8 cellular contexts compared by ENCODE assay signal in genomic region chr17:8123695-8124349, GRCh38. TPM values are rescaled to one million over a fixed set of nuclear protein-coding genes. Genes with fewer than 3 reads are reported as not detected.
DNase-seq lines count a peak whose midpoint lies in the region; ATAC-seq and TF ChIP-seq lines count a peak whose summit lies in the region.

TSS of gene HES7 (minus strand) at chr17:8124106. CDS start at chr17:8124084, 22 bp downstream.

- no peaks in the 10 kb centered on the region for H3K79me2 ChIP-seq in mesendoderm (ENCODE audit: control insufficient read depth, insufficient read depth, low read length)

- no peaks in the 10 kb centered on the region for H3K9me3 ChIP-seq in CD8-positive, alpha-beta memory T cell (ENCODE audit: low read length)
- H3K9me3 ChIP-seq in HUES6 (ENCODE audit: control insufficient read depth, insufficient read depth, low read depth, low read length) = no peaks in the 10 kb centered on the region

- H3K9ac ChIP-seq in HUES6 (ENCODE audit: low read length) (peak within 1 kb of the TSS; percentile 11), mesendoderm (ENCODE audit: low read length) (peak within 1 kb of the TSS; percentile 62)

- H3K27me3 ChIP-seq in CD8-positive, alpha-beta memory T cell (ENCODE audit: insufficient read depth, low read length, poor library complexity, severe bottlenecking) = peaks cover 7% of the 10 kb centered on the region
- H3K27me3 ChIP-seq in HUES6 (ENCODE audit: control insufficient read depth, insufficient read depth, low read length) (peaks cover 66% of the 10 kb centered on the region), mesendoderm (ENCODE audit: insufficient read depth, low read length, poor library complexity) (peaks cover 20% of the 10 kb centered on the region)

- no peaks in the 10 kb centered on the region for H3K36me3 ChIP-seq in CD8-positive, alpha-beta memory T cell (ENCODE audit: insufficient read depth, low read length)
- H3K36me3 ChIP-seq in HUES6 (ENCODE audit: control insufficient read depth, insufficient read depth, low read length) (no peaks in the 10 kb centered on the region), mesendoderm (ENCODE audit: control insufficient read depth, insufficient read depth, low read length) (no peaks in the 10 kb centered on the region)

- H3K4me2 ChIP-seq in mesendoderm (ENCODE audit: low read length) = peak within 1 kb of the TSS; percentile 22

- CTCF ChIA-PET in CD8-positive, alpha-beta memory T cell (lab: Charles Lee) = interaction anchor here (0.6 to 2.7 kb wide), 11 partner anchors 9 to 124 kb away, joined by 3 to 19 read pairs (median 4); partner anchors contain the start of gene CTC1

- no peak within 1 kb of the TSS for H4K8ac ChIP-seq in mesendoderm (ENCODE audit: low read depth, low read length)

- no peak for TF ChIP-seq CTCF in astrocyte of the cerebellum (IDR thresholded peaks at IDR 0.05; ENCODE audit: low read depth, low read length, missing control alignments)
- no peak for TF ChIP-seq CTCF in GM13977 (IDR thresholded peaks at IDR 0.05; ENCODE audit: extremely low read depth, insufficient read depth, missing control alignments)

- POLR2A ChIA-PET in CD8-positive, alpha-beta memory T cell (lab: Charles Lee) = interaction anchor here (0.5 to 2.4 kb wide), 7 partner anchors 15 to 258 kb away, joined by 3 to 9 read pairs (median 4); partner anchors contain the start of gene CTC1

- H2BK5ac ChIP-seq in mesendoderm (ENCODE audit: low read length) = no peak within 1 kb of the TSS

- peaks cover 0 to 16% (median 7%) of the 10 kb centered on the region in 5 donors for H3K9me3 Mint-ChIP-seq in CD8-positive, alpha-beta memory T cell

- H3K79me1 ChIP-seq in mesendoderm (ENCODE audit: low read length) = no peaks in the 10 kb centered on the region

- WGBS in mesendoderm (ENCODE audit: extremely low coverage, insufficient coverage, low lambda C conversion rate) = no CpG with 5 or more reads among the region's 29 CpGs

- DNase-seq in CD8-positive, alpha-beta memory T cell = no peak
- no peak for DNase-seq in astrocyte of the cerebellum (ENCODE audit: low read depth)
- DNase-seq in mesendoderm = peak; percentile 86
- DNase-seq in GM13977 (ENCODE audit: low spot score) = no peak
- no peak for DNase-seq in anterior cingulate cortex (lab: John Stamatoyannopoulos, UW)
- DNase-seq in SIG-M5 (lab: John Stamatoyannopoulos, UW) = no peak
- DNase-seq in left lobe of liver (ENCODE audit: low spot score) = no peak

- H3K4me3 ChIP-seq in CD8-positive, alpha-beta memory T cell (ENCODE audit: low read length) = peak within 1 kb of the TSS; percentile 91
- H3K4me3 ChIP-seq in HUES6 (ENCODE audit: low read depth, low read length) = peak within 1 kb of the TSS; percentile 78
- H3K4me3 ChIP-seq in astrocyte of the cerebellum (ENCODE audit: low read depth, low read length) = peak within 1 kb of the TSS; percentile 54
- H3K4me3 ChIP-seq in mesendoderm (ENCODE audit: low read length) = peak within 1 kb of the TSS; percentile 48

- peaks cover 57% of the 10 kb centered on the region for H3K4me1 ChIP-seq in CD8-positive, alpha-beta memory T cell (ENCODE audit: insufficient read depth, low read length)
- H3K4me1 ChIP-seq in HUES6 (ENCODE audit: control insufficient read depth, insufficient read depth, low read length) = peaks cover 13% of the 10 kb centered on the region
- H3K4me1 ChIP-seq in mesendoderm (ENCODE audit: control insufficient read depth, low read depth, low read length) = peaks cover 4% of the 10 kb centered on the region

- no peak within 1 kb of the TSS for H3K27ac ChIP-seq in CD8-positive, alpha-beta memory T cell (ENCODE audit: low read depth, low read length)
- no peak within 1 kb of the TSS for H3K27ac ChIP-seq in HUES6 (ENCODE audit: low read depth, low read length)
- H3K27ac ChIP-seq in mesendoderm (ENCODE audit: low read depth, low read length) = no peak within 1 kb of the TSS

- H3K4me1 Mint-ChIP-seq in CD8-positive, alpha-beta memory T cell = peaks cover 63 to 78% (median 74%) of the 10 kb centered on the region in 3 donors

- H4K5ac ChIP-seq in mesendoderm (ENCODE audit: low read length) = no peak within 1 kb of the TSS

- no peak within 1 kb of the TSS for H2BK120ac ChIP-seq in mesendoderm (ENCODE audit: low read depth, low read length)

- H2AK5ac ChIP-seq in mesendoderm (ENCODE audit: low read length) = no peak within 1 kb of the TSS

- H2BK15ac ChIP-seq in mesendoderm (replicated peaks; ENCODE audit: low read depth) = no peak within 1 kb of the TSS

- peaks cover 25 to 52% of the 10 kb centered on the region in 2 donors for H3K27me3 Mint-ChIP-seq in CD8-positive, alpha-beta memory T cell

- H3K36me3 Mint-ChIP-seq in CD8-positive, alpha-beta memory T cell = peaks cover 0 to 20% (median 0%) of the 10 kb centered on the region in 3 donors

- H3K27ac Mint-ChIP-seq in CD8-positive, alpha-beta memory T cell = peak within 1 kb of the TSS; percentile 33 to 86 (median 82)

- H3K4me3 Mint-ChIP-seq in CD8-positive, alpha-beta memory T cell = peak within 1 kb of the TSS; percentile 84 to 94 (median 90)

- in situ Hi-C loops in astrocyte of the cerebellum (cut with HindIII; ENCODE audit: low sequenced_read_pairs) (loop anchor here (25.0 kb wide), 1 partner anchor 188 kb away; the partner anchor contains the start of gene ARHGEF15), GM13977 (cut with MboI; ENCODE audit: low pct_unique_long_range_greater_than_20kb, low sequenced_read_pairs, unreplicated experiment) (no loop called here)

- peak within 1 kb of the TSS; percentile 53 for H3K56ac ChIP-seq in mesendoderm (ENCODE audit: low read length)

- no peak within 1 kb of the TSS for H3K18ac ChIP-seq in mesendoderm (ENCODE audit: low read length)

- no peak within 1 kb of the TSS for H3K4ac ChIP-seq in mesendoderm (ENCODE audit: low read depth, low read length)

- H3K23ac ChIP-seq in mesendoderm (ENCODE audit: low read length) = no peak within 1 kb of the TSS

- no peak for ATAC-seq in left lobe of liver

RNA-seq across cellular contexts. Expression of gene HES7, which starts in this region (rescaled TPM):
- total RNA-seq in CD8-positive, alpha-beta memory T cell = 1 to 10 TPM; 1.6 to 1.8 TPM
- not detected for polyA plus RNA-seq in CD8-positive, alpha-beta memory T cell
- 0.10 TPM for polyA plus RNA-seq in mesendoderm (2013, experiment 1 of 2)
- 0.17 TPM for polyA plus RNA-seq in mesendoderm (2013, experiment 2 of 2)
- not detected for total RNA-seq in left lobe of liver
